ENCODE assay signal across 8 cellular contexts in the genomic region with DNA sequence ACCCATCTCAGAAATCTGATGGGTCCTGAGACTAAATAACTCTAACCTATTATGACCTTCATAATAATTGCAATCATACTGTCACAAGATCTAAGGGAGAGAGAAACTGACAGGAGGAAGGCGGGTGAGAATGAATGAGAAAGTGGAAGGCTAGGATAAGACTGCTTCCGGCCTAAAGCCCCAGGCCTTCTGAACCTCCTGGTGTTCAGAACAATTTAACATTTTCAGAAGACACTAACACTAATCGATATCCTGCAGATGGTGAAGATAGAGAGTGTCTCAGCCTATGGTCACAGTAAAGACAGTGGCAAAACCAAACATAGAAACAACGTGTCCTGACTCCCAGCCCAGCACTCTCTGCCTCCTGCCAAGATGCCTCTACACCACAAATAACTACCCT. TPM values are rescaled to one million over a fixed set of nuclear protein-coding genes. Genes with fewer than 3 reads are reported as not detected.
A peak's percentile ranks its signal among the peaks of the same experiment; 100 is the strongest.
DNase-seq lines count a peak whose midpoint lies in the region; ATAC-seq and TF ChIP-seq lines count a peak whose summit lies in the region.

No MANE protein-coding gene starts in this region.

- peak overlapping the region; percentile 93 for H3K27ac ChIP-seq in CD8-positive, alpha-beta T cell (ENCODE audit: low read depth, low read length)
- H3K27ac ChIP-seq in OCI-LY1 (ENCODE audit: low read depth, low read length, poor library complexity, severe bottlenecking) (peak overlapping the region; percentile 96), neutrophil (peak overlapping the region; percentile 99)

- H4K20me1 ChIP-seq in OCI-LY1 (ENCODE audit: insufficient read depth, low read length): no peaks in the 10 kb centered on the region

- peaks cover 2% of the 10 kb centered on the region for H3K9me3 Mint-ChIP-seq in CD8-positive, alpha-beta T cell

- peaks cover 66% of the 10 kb centered on the region for H3K36me3 Mint-ChIP-seq in CD8-positive, alpha-beta T cell

- H3K4me1 ChIP-seq in CD8-positive, alpha-beta T cell (ENCODE audit: insufficient read depth, low read length): peaks cover 22% of the 10 kb centered on the region
- peaks cover 17% of the 10 kb centered on the region for H3K4me1 ChIP-seq in OCI-LY1 (ENCODE audit: insufficient read depth, low read length, severe bottlenecking)
- H3K4me1 ChIP-seq in endocrine pancreas (ENCODE audit: control insufficient read depth, insufficient read depth, low read length): peaks cover 6% of the 10 kb centered on the region
- peaks cover 42 to 49% of the 10 kb centered on the region in 2 experiments for H3K4me1 ChIP-seq in neutrophil (ENCODE audit: control insufficient read depth in 1 of 2, insufficient read depth in 1 of 2, low read depth in 1 of 2, low read length in 1 of 2)

- CTCF ChIA-PET in CD8-positive, alpha-beta T cell (lab: Charles Lee): interaction anchor here (0.7 to 4.6 kb wide), 3 partner anchors 8 to 49 kb away, joined by 3 to 18 read pairs (median 3); no protein-coding TSS in a partner anchor

- H3K4me2 ChIP-seq in OCI-LY1 (ENCODE audit: low read length): peak overlapping the region; percentile 84

- peak overlapping the region; percentile 77 for H3K4me3 ChIP-seq in CD8-positive, alpha-beta T cell (ENCODE audit: low read depth, low read length)
- H3K4me3 ChIP-seq in OCI-LY1 (ENCODE audit: low read depth, low read length, poor library complexity, severe bottlenecking): peak overlapping the region; percentile 91
- peak overlapping the region; percentile 89 for H3K4me3 ChIP-seq in endocrine pancreas (ENCODE audit: control insufficient read depth, insufficient read depth, low read length)
- peak overlapping the region; percentile 82 to 97 for H3K4me3 ChIP-seq in neutrophil (ENCODE audit: low read depth in 1 of 2, low read length in 1 of 2)

- H3K4me3 Mint-ChIP-seq in CD8-positive, alpha-beta T cell: peak overlapping the region; percentile 100

- no peak for DNase-seq in CD8-positive, alpha-beta T cell
- DNase-seq in 8988T: no peak
- DNase-seq in SHP77 (lab: John Stamatoyannopoulos, UW): no peak

- no peaks in the 10 kb centered on the region for H3K27me3 ChIP-seq in CD8-positive, alpha-beta T cell (ENCODE audit: insufficient read depth, low read length)
- H3K27me3 ChIP-seq in OCI-LY1 (ENCODE audit: insufficient read depth, low read length): no peaks in the 10 kb centered on the region
- no peaks in the 10 kb centered on the region for H3K27me3 ChIP-seq in endocrine pancreas (ENCODE audit: control insufficient read depth, insufficient read depth, low read length)
- no peaks in the 10 kb centered on the region for H3K27me3 ChIP-seq in neutrophil

- no peaks in the 10 kb centered on the region; the same call in 1 of the 2 replicates for H3F3A ChIP-seq in OCI-LY1 (ENCODE audit: insufficient read depth, low read length)

- H3K9me3 ChIP-seq in CD8-positive, alpha-beta T cell (ENCODE audit: low read length): no peaks in the 10 kb centered on the region
- H3K9me3 ChIP-seq in OCI-LY1 (ENCODE audit: low read length) (no peaks in the 10 kb centered on the region), endocrine pancreas (ENCODE audit: control insufficient read depth, low read length) (no peaks in the 10 kb centered on the region), neutrophil (no peaks in the 10 kb centered on the region)

- intact Hi-C loops in CD8-positive, alpha-beta T cell (cut with DNase I, micrococcal nuclease): loop anchor here (5.0 kb wide), 2 partner anchors 334 to 804 kb away; a partner anchor contains a TSS

- TF ChIP-seq CTCF in CD8-positive, alpha-beta T cell (IDR thresholded peaks at IDR 0.05): no peak
- TF ChIP-seq CTCF in OCI-LY1 (IDR thresholded peaks at IDR 0.05; ENCODE audit: low read length) (no peak), neutrophil (IDR thresholded peaks at IDR 0.05) (no peak)

- H2AFZ ChIP-seq in OCI-LY1 (ENCODE audit: low read length): no peak overlapping the region

- peaks cover 44% of the 10 kb centered on the region for H3K36me3 ChIP-seq in CD8-positive, alpha-beta T cell (ENCODE audit: insufficient read depth, low read length)
- H3K36me3 ChIP-seq in OCI-LY1 (ENCODE audit: insufficient read depth, low read length) (peaks cover 60% of the 10 kb centered on the region), endocrine pancreas (ENCODE audit: control insufficient read depth, insufficient read depth, low read length) (peaks cover 22% of the 10 kb centered on the region), neutrophil (peaks cover 41% of the 10 kb centered on the region)

- peaks cover 21% of the 10 kb centered on the region for H3K79me2 ChIP-seq in OCI-LY1 (ENCODE audit: insufficient read depth, low read length)

- peak overlapping the region; percentile 95 for H3K9ac ChIP-seq in OCI-LY1 (ENCODE audit: low read length)
- peak overlapping the region; percentile 98 for H3K9ac ChIP-seq in endocrine pancreas (ENCODE audit: control insufficient read depth, insufficient read depth, low read length)

- no peaks in the 10 kb centered on the region for H3K27me3 Mint-ChIP-seq in CD8-positive, alpha-beta T cell (ENCODE audit: low read depth)

- peak overlapping the region; percentile 100 for H3K27ac Mint-ChIP-seq in CD8-positive, alpha-beta T cell

- H3K4me1 Mint-ChIP-seq in CD8-positive, alpha-beta T cell (ENCODE audit: low read depth): peaks cover 36% of the 10 kb centered on the region

- no peaks in the 10 kb centered on the region for H3K9me2 ChIP-seq in OCI-LY1 (ENCODE audit: low read depth, low read length)

- POLR2A ChIA-PET in CD8-positive, alpha-beta T cell (lab: Charles Lee): no interaction called here

- ATAC-seq in CD8-positive, alpha-beta T cell: no peak
- no peak for ATAC-seq in HG03135 (IDR thresholded peaks at IDR 0.05; ENCODE audit: unreplicated experiment)
- no peak for ATAC-seq in HG03439 (IDR thresholded peaks at IDR 0.05; ENCODE audit: unreplicated experiment)

RNA-seq across cellular contexts. Expression of a gene that starts 1.2 kb away (rescaled TPM):
- 1,000 to 10,000 TPM; 5,604 to 5,613 TPM for total RNA-seq in CD8-positive, alpha-beta T cell

RNA-seq across cellular contexts. Expression of a gene that starts 35.6 kb away (rescaled TPM):
- 100 to 1,000 TPM; 401 to 411 TPM for total RNA-seq in CD8-positive, alpha-beta T cell

RNA-seq across cellular contexts. Expression of a gene that starts 59.6 kb away (rescaled TPM):
- under 1 TPM; 0.11 to 0.22 TPM for total RNA-seq in CD8-positive, alpha-beta T cell
